16 cellular contexts compared by ENCODE assay signal in the genomic region with DNA sequence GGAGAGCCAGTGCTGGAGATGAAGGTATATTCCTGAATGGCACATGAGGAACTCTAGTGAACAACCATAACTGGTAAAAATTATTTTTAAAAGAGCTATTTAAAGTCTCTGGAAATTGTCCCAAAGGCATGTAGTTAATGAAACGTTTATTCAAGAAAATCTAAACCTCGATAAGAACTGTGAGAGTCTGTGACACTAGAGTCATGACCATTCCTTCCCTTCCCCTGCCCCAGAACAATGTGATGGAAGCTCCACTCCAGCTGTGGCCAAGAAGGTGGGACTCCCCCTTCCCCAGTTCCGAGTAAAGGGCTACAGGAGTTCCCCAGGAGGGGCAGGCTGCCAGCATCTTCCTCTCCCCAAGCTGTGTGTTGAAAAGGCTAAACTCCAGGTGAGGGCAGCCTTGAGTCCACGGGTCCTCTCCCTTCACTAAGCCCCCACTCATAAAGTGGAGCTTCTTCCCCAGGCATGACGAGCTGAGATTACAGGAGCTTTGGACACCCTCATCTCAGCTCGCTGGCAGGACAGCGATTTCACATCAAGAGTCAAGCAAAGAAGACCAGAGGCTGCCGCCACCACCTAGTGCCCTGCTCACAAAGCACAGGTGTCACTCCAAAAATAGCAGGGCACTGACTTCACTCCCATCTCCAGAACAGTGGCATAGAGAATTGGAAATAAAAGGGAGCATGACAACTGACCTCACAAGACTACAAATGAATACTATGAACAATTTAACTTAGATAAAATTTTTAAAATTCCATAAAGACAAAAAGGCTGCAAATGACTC.
DNase-seq lines count a peak whose midpoint lies in the region; ATAC-seq, FAIRE-seq and TF ChIP-seq lines count a peak whose summit lies in the region.
"Had no signal": no experiment of that assay in that cellular context is flagged by ENCODE, and none has a peak within 500 bp of the region (broad histone marks: within the 10 kb centered on the region; RNA-seq: fewer than 3 reads in every experiment).

No MANE protein-coding gene starts in this region.

- no peaks in the 10 kb centered on the region for H4K20me1 ChIP-seq in hepatocyte (ENCODE audit: insufficient read depth, poor library complexity, severe bottlenecking)

- no peaks in the 10 kb centered on the region for H3K79me2 ChIP-seq in hepatocyte

- H3K36me3 ChIP-seq in heart right ventricle (peaks cover 0 to 1% (median 0%) of the 10 kb centered on the region in 9 donors), neuronal stem cell (replicated peaks in 1 of 2; ENCODE audit: control insufficient read depth in 2 of 2, insufficient read depth in 2 of 2, low read length in 2 of 2) (peaks cover 0 to 4% of the 10 kb centered on the region in 2 donors), hepatocyte (replicated peaks; ENCODE audit: insufficient read depth, low read depth) (no peaks in the 10 kb centered on the region), kidney (ENCODE audit: control insufficient read depth in 1 of 2, insufficient read depth in 2 of 2, low read length in 2 of 2) (no peaks in the 10 kb centered on the region)
- H3K36me3 ChIP-seq: cardiac muscle cell had no signal

- H3K9ac ChIP-seq in neuronal stem cell (ENCODE audit: low read depth, low read length, poor library complexity) (no peak overlapping the region), kidney (ENCODE audit: low read length in 2 of 2) (no peak overlapping the region)

- H3K27me3 ChIP-seq in heart right ventricle (no peaks in the 10 kb centered on the region), neuronal stem cell (ENCODE audit: control insufficient read depth in 3 of 3, insufficient read depth in 3 of 3, low read depth in 1 of 3, low read length in 3 of 3) (peaks cover 0 to 3% (median 0%) of the 10 kb centered on the region in 3 experiments), hepatocyte (no peaks in the 10 kb centered on the region)
- H3K27me3 ChIP-seq: cardiac muscle cell had no signal

- no peak overlapping the region for H2BK120ac ChIP-seq in neuronal stem cell (ENCODE audit: low read depth, low read length)

- no peak overlapping the region for H2BK5ac ChIP-seq in neuronal stem cell (ENCODE audit: low read length)

- no peak overlapping the region for H3K4me2 ChIP-seq in neuronal stem cell (ENCODE audit: insufficient read depth, low read length, poor library complexity, severe bottlenecking)
- no peak overlapping the region for H3K4me2 ChIP-seq in hepatocyte

- H3K14ac ChIP-seq in neuronal stem cell (ENCODE audit: low read length), result peak overlapping the region; percentile 17

- intact Hi-C loops in heart right ventricle (cut with DNase I), result loop anchor here in 3 of 10 donors (5.0 to 10.0 kb wide), 2 partner anchors 119 to 122 kb away; partner anchors contain the start of gene ADRB1 (in 3 of the 3)
- intact Hi-C loops in kidney (cut with DNase I), result no loop called here

- H3K23ac ChIP-seq in neuronal stem cell (ENCODE audit: low read depth, low read length, poor library complexity), result peak overlapping the region; percentile 52

- H3K4ac ChIP-seq in neuronal stem cell (ENCODE audit: low read length), result peak overlapping the region; percentile 72

- H3K27ac ChIP-seq in heart right ventricle (no peak overlapping the region), neuronal stem cell (replicated peaks; ENCODE audit: low read length) (no peak overlapping the region), hepatocyte (no peak overlapping the region), kidney (ENCODE audit: low read depth in 2 of 2, low read length in 2 of 2) (no peak overlapping the region)
- H3K27ac ChIP-seq: cardiac muscle cell had no signal

- no peak overlapping the region for H2AFZ ChIP-seq in neuronal stem cell (ENCODE audit: low read length)
- H2AFZ ChIP-seq in hepatocyte, result no peak overlapping the region

- no peak for FAIRE-seq in kidney (lab: Jason Lieb, UNC)
- FAIRE-seq: endometrium, frontal cortex, GM18507, keratinocyte had no signal

- H4K91ac ChIP-seq in neuronal stem cell (ENCODE audit: low read depth, low read length, poor library complexity), result no peak overlapping the region

- TF ChIP-seq CTCF in GM12874 (IDR thresholded peaks at IDR 0.05; ENCODE audit: insufficient read depth, low read depth, low read length) (0 out of 2 replicates have a peak, but pooled peaks have one; percentile 13), LNCaP clone FGC (IDR thresholded peaks at IDR 0.05; ENCODE audit: control insufficient read depth, extremely low read depth, insufficient read depth) (0 out of 2 replicates have a peak, but pooled peaks have one; percentile 7), heart right ventricle (IDR thresholded peaks at IDR 0.05) (peak in 4 of 9 donors; percentile 26 to 40 (median 26)), hepatocyte (IDR thresholded peaks at IDR 0.05; ENCODE audit: poor library complexity) (no peak), kidney (IDR thresholded peaks at IDR 0.05; ENCODE audit: borderline replicate concordance, extremely low read depth, insufficient read depth) (no peak)

- no peak overlapping the region for H2BK12ac ChIP-seq in neuronal stem cell (ENCODE audit: low read length)

- H3K18ac ChIP-seq in neuronal stem cell (ENCODE audit: low read length), result peak overlapping the region; percentile 79

- H3K9me3 ChIP-seq in heart right ventricle, result peaks cover 0 to 13% (median 0%) of the 10 kb centered on the region in 11 donors
- H3K9me3 ChIP-seq in neuronal stem cell (replicated peaks in 1 of 2; ENCODE audit: control insufficient read depth in 2 of 2, insufficient read depth in 1 of 2, low read depth in 1 of 2, low read length in 2 of 2), result peaks cover 2 to 5% of the 10 kb centered on the region in 2 donors
- no peaks in the 10 kb centered on the region for H3K9me3 ChIP-seq in hepatocyte (ENCODE audit: low read depth)
- peaks cover 0 to 10% of the 10 kb centered on the region in 2 donors for H3K9me3 ChIP-seq in kidney (ENCODE audit: control insufficient read depth in 1 of 2, low read length in 2 of 2)

- no peak overlapping the region for H2BK15ac ChIP-seq in neuronal stem cell (ENCODE audit: low read length)

- WGBS in heart right ventricle, 2 donors, result 27 to 32% methylated on average over 8 of the region's 8 CpGs
- WGBS in neuronal stem cell (ENCODE audit: extremely low coverage in 2 of 2, insufficient read length in 2 of 2, insufficient replicate concordance in 1 of 2), 2 donors, result no CpG with 5 or more reads among the region's 8 CpGs
- WGBS in hepatocyte (ENCODE audit: low lambda C conversion rate, missing lambda C conversion rate), result 48% methylated on average over 8 of the region's 8 CpGs

- ATAC-seq in heart right ventricle, result peak in 7 of 8 donors; percentile 34 to 71 (median 57)
- ATAC-seq in HG02885 (IDR thresholded peaks at IDR 0.05; ENCODE audit: poor library complexity, unreplicated experiment), result no peak
- ATAC-seq: activated naive CD4-positive, alpha-beta T cell treated with anti-CD3 and anti-CD28 coated beads, Interleukin-2, amount 50 U/mL, for 72 hours had no signal

- peak overlapping the region; percentile 32 for H4K8ac ChIP-seq in neuronal stem cell (ENCODE audit: low read depth, low read length)

- no peaks in the 10 kb centered on the region for H3K9me2 ChIP-seq in hepatocyte (replicated peaks; ENCODE audit: insufficient read depth)

- DNase-seq in LNCaP clone FGC (ENCODE audit: low read depth), result no peak
- DNase-seq in heart right ventricle, result no peak
- no peak for DNase-seq in neuronal stem cell (ENCODE audit: low spot score)
- DNase-seq in hepatocyte (ENCODE audit: low spot score), result no peak
- no peak for DNase-seq in kidney
- DNase-seq: stimulated activated CD4-positive, alpha-beta T cell treated with anti-CD3 and anti-CD28 coated beads, Interleukin-2, amount 100 ng/mL, for 24 hours; trophoblast cell had no signal

- H3K79me1 ChIP-seq in neuronal stem cell (ENCODE audit: low read depth, low read length), result no peaks in the 10 kb centered on the region

- no peak overlapping the region for H2AK5ac ChIP-seq in neuronal stem cell (ENCODE audit: low read depth, low read length)

- H3K4me3 ChIP-seq in LNCaP clone FGC (ENCODE audit: low read depth, low read length) (no peak overlapping the region), heart right ventricle (no peak overlapping the region), neuronal stem cell (ENCODE audit: low read length in 2 of 2) (no peak overlapping the region), hepatocyte (no peak overlapping the region), kidney (ENCODE audit: low read length in 2 of 2) (no peak overlapping the region)
- H3K4me3 ChIP-seq: cardiac muscle cell, SK-N-MC had no signal

- H3K4me1 ChIP-seq in heart right ventricle (peaks cover 0 to 21% (median 6%) of the 10 kb centered on the region in 9 donors), neuronal stem cell (ENCODE audit: control insufficient read depth in 2 of 2, insufficient read depth in 1 of 2, low read depth in 1 of 2, low read length in 2 of 2) (no peaks in the 10 kb centered on the region), hepatocyte (ENCODE audit: insufficient read depth) (peaks cover 12% of the 10 kb centered on the region), kidney (ENCODE audit: control insufficient read depth in 1 of 2, insufficient read depth in 1 of 2, low read depth in 1 of 2, low read length in 2 of 2) (peaks cover 0 to 2% of the 10 kb centered on the region in 2 donors)

Comparison
In these comparisons a context has a peak if more than half of its experiments do, and no peak if none do; other contexts are left out.
1. CTCF ChIP-seq: peak in GM12874 (single experiment) and LNCaP clone FGC (single experiment); none in hepatocyte (single experiment) and kidney (single experiment).